24 cellular contexts compared by ENCODE assay signal in genomic region chr3:49757197-49757596, GRCh38. TPM values are rescaled to one million over a fixed set of nuclear protein-coding genes. Genes with fewer than 3 reads are reported as not detected.
DNase-seq lines count a peak whose midpoint lies in the region; ATAC-seq, FAIRE-seq and TF ChIP-seq lines count a peak whose summit lies in the region.
"Had no signal": no experiment of that assay in that cellular context is flagged by ENCODE, and none has a peak within 500 bp of the region (broad histone marks: within the 10 kb centered on the region; RNA-seq: fewer than 3 reads in every experiment).

No MANE protein-coding gene starts in this region.

- H3K36me3 Mint-ChIP-seq in activated CD8-positive, alpha-beta memory T cell treated with anti-CD3 and anti-CD28 coated beads, Interleukin-2, amount 10 ng/mL, durations not matched to agents 7 days and 5 days = peaks cover 4% of the 10 kb centered on the region
- H3K36me3 Mint-ChIP-seq in T-helper 17 cell (ENCODE audit: low read depth) (no peaks in the 10 kb centered on the region), endodermal cell (ENCODE audit: low read depth) (peaks cover 19% of the 10 kb centered on the region), osteocyte (ENCODE audit: unreplicated experiment) (peaks cover 2% of the 10 kb centered on the region)

- peaks cover 5% of the 10 kb centered on the region for H3K4me1 Mint-ChIP-seq in activated CD8-positive, alpha-beta memory T cell treated with anti-CD3 and anti-CD28 coated beads, Interleukin-2, amount 10 ng/mL, durations not matched to agents 7 days and 5 days
- peaks cover 39% of the 10 kb centered on the region for H3K4me1 Mint-ChIP-seq in T-helper 17 cell
- H3K4me1 Mint-ChIP-seq in endodermal cell = peaks cover 17% of the 10 kb centered on the region
- peaks cover 21% of the 10 kb centered on the region for H3K4me1 Mint-ChIP-seq in osteocyte (ENCODE audit: unreplicated experiment)

- no peak overlapping the region for H3K4me3 Mint-ChIP-seq in activated CD8-positive, alpha-beta memory T cell treated with anti-CD3 and anti-CD28 coated beads, Interleukin-2, amount 10 ng/mL, durations not matched to agents 7 days and 5 days
- H3K4me3 Mint-ChIP-seq in T-helper 17 cell (no peak overlapping the region), endodermal cell (no peak overlapping the region), osteocyte (ENCODE audit: unreplicated experiment) (no peak overlapping the region)
- H3K4me3 Mint-ChIP-seq: CD4-positive, alpha-beta T cell had no signal

- no peaks in the 10 kb centered on the region for H3K9me3 ChIP-seq in T-helper 17 cell (ENCODE audit: control insufficient read depth, low read length, poor library complexity, severe bottlenecking)
- H3K9me3 ChIP-seq in endodermal cell (ENCODE audit: control insufficient read depth, low read length) = no peaks in the 10 kb centered on the region
- H3K9me3 ChIP-seq: A549 had no signal

- peak; percentile 6 for DNase-seq in activated CD8-positive, alpha-beta memory T cell treated with anti-CD3 and anti-CD28 coated beads, Interleukin-2, amount 50 U/mL, for 48 hours
- DNase-seq in activated CD8-positive, alpha-beta memory T cell treated with anti-CD3 and anti-CD28 coated beads, Interleukin-2, amount 10 ng/mL, durations not matched to agents 7 days and 5 days = no peak
- DNase-seq in T-helper 17 cell (no peak), endodermal cell (peak; percentile 62), osteocyte (ENCODE audit: extremely low spot score, unreplicated experiment) (peak; percentile 15), SHP77 (lab: John Stamatoyannopoulos, UW) (no peak), H54 (ENCODE audit: insufficient read length, low spot score) (no peak), GOT3 (lab: John Stamatoyannopoulos, UW) (no peak)
- DNase-seq: AML-193; CD4-positive, alpha-beta T cell; DMS153; DMS79; GDM1; HCEC 1CT had no signal

- FAIRE-seq in H54 (lab: Jason Lieb, UNC) = no peak
- FAIRE-seq: A549, GM12892, GM18507, HepG2 had no signal

- H3K27me3 Mint-ChIP-seq in activated CD8-positive, alpha-beta memory T cell treated with anti-CD3 and anti-CD28 coated beads, Interleukin-2, amount 10 ng/mL, durations not matched to agents 7 days and 5 days = no peaks in the 10 kb centered on the region
- no peaks in the 10 kb centered on the region for H3K27me3 Mint-ChIP-seq in T-helper 17 cell
- no peaks in the 10 kb centered on the region for H3K27me3 Mint-ChIP-seq in endodermal cell (ENCODE audit: insufficient read depth)
- no peaks in the 10 kb centered on the region for H3K27me3 Mint-ChIP-seq in osteocyte (ENCODE audit: unreplicated experiment)
- H3K27me3 Mint-ChIP-seq: CD4-positive, alpha-beta T cell; IgD-negative memory B cell had no signal

- H3K27me3 ChIP-seq in endodermal cell (ENCODE audit: control insufficient read depth, insufficient read depth, low read length, poor library complexity, severe bottlenecking) = no peaks in the 10 kb centered on the region

- no peak overlapping the region for H3K27ac ChIP-seq in endodermal cell (ENCODE audit: low read depth, low read length)
- H3K27ac ChIP-seq: 22Rv1, A549, C4-2B had no signal

- TF ChIP-seq CTCF in endodermal cell (conservative IDR thresholded peaks at IDR 0.05) = no peak
- no peak for TF ChIP-seq CTCF in osteocyte (IDR thresholded peaks at IDR 0.05)

- H3K4me1 ChIP-seq in endodermal cell (ENCODE audit: control insufficient read depth, insufficient read depth, low read length) = peaks cover 10% of the 10 kb centered on the region
- H3K4me1 ChIP-seq: A549 had no signal

- no peak for ATAC-seq in activated CD8-positive, alpha-beta memory T cell treated with anti-CD3 and anti-CD28 coated beads, Interleukin-2, amount 10 ng/mL, durations not matched to agents 7 days and 5 days
- ATAC-seq in T-helper 17 cell = no peak
- ATAC-seq: A549, HepG2 had no signal

- CTCF ChIA-PET in activated CD8-positive, alpha-beta memory T cell treated with anti-CD3 and anti-CD28 coated beads, Interleukin-2, amount 10 ng/mL, durations not matched to agents 7 days and 5 days (lab: Charles Lee) = interaction anchor here (1.5 to 1.6 kb wide), 3 partner anchors 53 to 85 kb away, joined by 4 to 5 read pairs (median 4); no protein-coding TSS in a partner anchor

- no peak overlapping the region for H3K27ac Mint-ChIP-seq in activated CD8-positive, alpha-beta memory T cell treated with anti-CD3 and anti-CD28 coated beads, Interleukin-2, amount 10 ng/mL, durations not matched to agents 7 days and 5 days
- peak overlapping the region; percentile 78 for H3K27ac Mint-ChIP-seq in T-helper 17 cell
- peak overlapping the region; percentile 50 for H3K27ac Mint-ChIP-seq in endodermal cell
- no peak overlapping the region for H3K27ac Mint-ChIP-seq in osteocyte (ENCODE audit: unreplicated experiment)
- H3K27ac Mint-ChIP-seq: CD4-positive, alpha-beta T cell; IgD-negative memory B cell had no signal

- H3K9me3 Mint-ChIP-seq in activated CD8-positive, alpha-beta memory T cell treated with anti-CD3 and anti-CD28 coated beads, Interleukin-2, amount 10 ng/mL, durations not matched to agents 7 days and 5 days (ENCODE audit: low read depth) = no peaks in the 10 kb centered on the region
- H3K9me3 Mint-ChIP-seq in endodermal cell (no peaks in the 10 kb centered on the region), osteocyte (ENCODE audit: unreplicated experiment) (no peaks in the 10 kb centered on the region)
- H3K9me3 Mint-ChIP-seq: CD4-positive, alpha-beta T cell; IgD-negative memory B cell had no signal

- H3K9ac ChIP-seq in endodermal cell (ENCODE audit: extremely low read depth, low read length, poor library complexity, severe bottlenecking) = no peak overlapping the region

- 43 to 79% methylated on average over 2 of the region's 2 CpGs for WGBS in endodermal cell (ENCODE audit: insufficient coverage in 1 of 2, insufficient read length in 1 of 2), 2 experiments

- H3K4me3 ChIP-seq in endodermal cell (ENCODE audit: low read length) = peak overlapping the region; percentile 47
- H3K4me3 ChIP-seq: A549 had no signal

- peaks cover 13% of the 10 kb centered on the region for H3K36me3 ChIP-seq in endodermal cell (ENCODE audit: control insufficient read depth, insufficient read depth, low read length)

- TF ChIP-seq POLR2A in H54 (IDR thresholded peaks at IDR 0.05; ENCODE audit: low read depth, low read length) = no peak

RNA-seq across cellular contexts. Expression of gene IP6K1, which starts 29.1 kb away (rescaled TPM):
- total RNA-seq in activated CD8-positive, alpha-beta memory T cell treated with anti-CD3 and anti-CD28 coated beads, Interleukin-2, amount 10 ng/mL, durations not matched to agents 7 days and 5 days = 10 to 100 TPM; 38.3 to 41.0 TPM
- total RNA-seq in T-helper 17 cell (10 to 100 TPM; 54.1 to 56.4 TPM), endodermal cell (10 to 100 TPM; 45.8 to 49.8 TPM), osteocyte (60.1 and 66.9 TPM in 2 replicates)
- 32.6 TPM for polyA plus RNA-seq in endodermal cell (2013, experiment 1 of 2)
- polyA plus RNA-seq in endodermal cell (2013, experiment 2 of 2) = 31.4 TPM

RNA-seq across cellular contexts. Expression of gene GMPPB, which starts 33.4 kb away (rescaled TPM):
- 10 to 100 TPM; 46.6 to 47.9 TPM for total RNA-seq in activated CD8-positive, alpha-beta memory T cell treated with anti-CD3 and anti-CD28 coated beads, Interleukin-2, amount 10 ng/mL, durations not matched to agents 7 days and 5 days
- total RNA-seq in T-helper 17 cell (10 to 100 TPM; 42.9 to 61.9 TPM), endodermal cell (10 to 100 TPM; 35.5 to 38.2 TPM), osteocyte (27.3 and 27.5 TPM in 2 replicates)
- polyA plus RNA-seq in endodermal cell (2013, experiment 1 of 2) = 20.3 TPM
- polyA plus RNA-seq in endodermal cell (2013, experiment 2 of 2) = 19.3 TPM

RNA-seq across cellular contexts. Expression of gene AMIGO3, which starts 37.7 kb away (rescaled TPM):
- total RNA-seq in activated CD8-positive, alpha-beta memory T cell treated with anti-CD3 and anti-CD28 coated beads, Interleukin-2, amount 10 ng/mL, durations not matched to agents 7 days and 5 days = 1 to 10 TPM in 1 of 2 experiments, under 1 TPM in 1; 0.19 to 1.2 TPM
- total RNA-seq in T-helper 17 cell = under 1 TPM in 1 of 2 donors, not detected in 1; 0.99 TPM
- 1 to 10 TPM; 1.4 to 3.0 TPM for total RNA-seq in endodermal cell
- 1.5 TPM for polyA plus RNA-seq in endodermal cell (2013, experiment 1 of 2)
- polyA plus RNA-seq in endodermal cell (2013, experiment 2 of 2) = 1.7 TPM
- total RNA-seq in osteocyte = not detected in 2 replicates
- total RNA-seq: H4 had no signal
- polyA plus RNA-seq: BJ, HepG2 had no signal

RNA-seq across cellular contexts. Expression of gene CDHR4, which starts 42.5 kb away (rescaled TPM):
- total RNA-seq in activated CD8-positive, alpha-beta memory T cell treated with anti-CD3 and anti-CD28 coated beads, Interleukin-2, amount 10 ng/mL, durations not matched to agents 7 days and 5 days = under 1 TPM in 1 of 2 experiments, not detected in 1; 0.16 TPM
- total RNA-seq in T-helper 17 cell (under 1 TPM in 1 of 2 donors, not detected in 1; 0.37 TPM), endodermal cell (not detected), osteocyte (not detected in 2 replicates)
- not detected for polyA plus RNA-seq in endodermal cell (2013, experiment 1 of 2)
- not detected for polyA plus RNA-seq in endodermal cell (2013, experiment 2 of 2)
- total RNA-seq: Daoy, H4, HepG2 had no signal
- polyA plus RNA-seq: BJ, IgD-negative memory B cell had no signal

RNA-seq across cellular contexts. Expression of gene INKA1, which starts 45.9 kb away (rescaled TPM):
- under 1 TPM; 0.73 to 0.85 TPM for total RNA-seq in activated CD8-positive, alpha-beta memory T cell treated with anti-CD3 and anti-CD28 coated beads, Interleukin-2, amount 10 ng/mL, durations not matched to agents 7 days and 5 days
- 1 to 10 TPM in 1 of 2 donors, under 1 TPM in 1; 0.92 to 5.2 TPM for total RNA-seq in T-helper 17 cell
- total RNA-seq in endodermal cell = not detected
- 1.9 TPM for polyA plus RNA-seq in endodermal cell (2013, experiment 1 of 2)
- 3.0 TPM for polyA plus RNA-seq in endodermal cell (2013, experiment 2 of 2)
- 5.1 and 5.2 TPM in 2 replicates for total RNA-seq in osteocyte
- total RNA-seq: Daoy had no signal

Comparison
In these comparisons a context has a peak if more than half of its experiments do, and no peak if none do; other contexts are left out.
1. DNase-seq: peak in activated CD8-positive, alpha-beta memory T cell treated with anti-CD3 and anti-CD28 coated beads, Interleukin-2, amount 50 U/mL, for 48 hours (single experiment), endodermal cell (single experiment) and osteocyte (single experiment); none in activated CD8-positive, alpha-beta memory T cell treated with anti-CD3 and anti-CD28 coated beads, Interleukin-2, amount 10 ng/mL, durations not matched to agents 7 days and 5 days (single experiment), T-helper 17 cell (0 of 3), SHP77 (0 of 2), H54 (single experiment) and GOT3 (single experiment).
2. H3K27ac Mint-ChIP-seq: peak in T-helper 17 cell (single experiment) and endodermal cell (single experiment); none in activated CD8-positive, alpha-beta memory T cell treated with anti-CD3 and anti-CD28 coated beads, Interleukin-2, amount 10 ng/mL, durations not matched to agents 7 days and 5 days (single experiment) and osteocyte (single experiment).